ENCODE assay signal across 8 cellular contexts in genomic region chr1:12617511-12617900, GRCh38. TPM values are rescaled to one million over a fixed set of nuclear protein-coding genes. Genes with fewer than 3 reads are reported as not detected.
A peak's percentile ranks its signal among the peaks of the same experiment; 100 is the strongest.
DNase-seq lines count a peak whose midpoint lies in the region; ATAC-seq, FAIRE-seq and TF ChIP-seq lines count a peak whose summit lies in the region.

No MANE protein-coding gene starts in this region.

- peak overlapping the region; percentile 94 for H3K27ac ChIP-seq in RWPE2 (ENCODE audit: poor library complexity, severe bottlenecking)
- peak overlapping the region; percentile 87 for H3K27ac ChIP-seq in muscle layer of duodenum (ENCODE audit: low read length)

- H3K4me1 ChIP-seq in Caco-2 (peaks cover 20% of the 10 kb centered on the region), RWPE2 (ENCODE audit: insufficient read depth, poor library complexity, severe bottlenecking) (peaks cover 13% of the 10 kb centered on the region), muscle layer of duodenum (ENCODE audit: control insufficient read depth in 1 of 2, insufficient read depth in 2 of 2, low read length in 2 of 2) (peaks cover 24 to 66% of the 10 kb centered on the region in 2 donors)

- intact Hi-C loops in Caco-2 (cut with micrococcal nuclease; ENCODE audit: unreplicated experiment): loop anchor here (5.0 kb wide), 3 partner anchors 90 to 155 kb away; no protein-coding TSS in a partner anchor

- no peaks in the 10 kb centered on the region for H3K9me3 Mint-ChIP-seq in Caco-2 (ENCODE audit: unreplicated experiment)

- H3K4me3 Mint-ChIP-seq in Caco-2 (ENCODE audit: unreplicated experiment): peak overlapping the region; percentile 93

- BruUV-seq in Caco-2 (replicated peaks; lab: Mats Ljungman, UMichigan): no TSS peak

- H3K36me3 ChIP-seq in Caco-2 (ENCODE audit: control insufficient read depth, insufficient read depth, low read length): peaks cover 4% of the 10 kb centered on the region
- H3K36me3 ChIP-seq in RWPE2 (ENCODE audit: low read depth): no peaks in the 10 kb centered on the region
- peaks cover 0 to under 1% of the 10 kb centered on the region in 2 donors for H3K36me3 ChIP-seq in muscle layer of duodenum (ENCODE audit: control insufficient read depth in 1 of 2, insufficient read depth in 2 of 2, low read length in 2 of 2)

- CTCF ChIA-PET in Caco-2 (lab: Charles Lee): interaction anchor here (0.7 kb wide), 1 partner anchor 342 kb away, joined by 3 read pairs; no protein-coding TSS in a partner anchor

- no peak for TF ChIP-seq CTCF in Caco-2 (IDR thresholded peaks at IDR 0.05; ENCODE audit: insufficient read depth in 1 of 2, low read depth in 1 of 2, low read length in 1 of 2, severe bottlenecking in 1 of 2, unreplicated experiment in 1 of 2)
- TF ChIP-seq CTCF in RWPE2 (IDR thresholded peaks at IDR 0.05; ENCODE audit: poor library complexity, severe bottlenecking): no peak

- DNase-seq in Caco-2: peak in 1 of 2 experiments; percentile 48
- no peak for DNase-seq in RWPE2 (ENCODE audit: low spot score)
- peak; percentile 60 for DNase-seq in central memory CD4-positive, alpha-beta T cell
- no peak for DNase-seq in OCI-M2 (lab: John Stamatoyannopoulos, UW; ENCODE audit: unreplicated experiment)
- no peak for DNase-seq in SW 1271 (lab: John Stamatoyannopoulos, UW)
- no peak for DNase-seq in AG08396 (ENCODE audit: low spot score)
- DNase-seq in H54 (ENCODE audit: insufficient read length, low spot score): no peak

- H3K27me3 Mint-ChIP-seq in Caco-2 (ENCODE audit: insufficient read depth, unreplicated experiment): no peaks in the 10 kb centered on the region

- ATAC-seq in RWPE2 (ENCODE audit: low read depth): no peak

- no peaks in the 10 kb centered on the region for H3K27me3 ChIP-seq in Caco-2 (replicated peaks; ENCODE audit: control insufficient read depth, insufficient read depth, low read length)
- H3K27me3 ChIP-seq in RWPE2 (ENCODE audit: insufficient read depth, poor library complexity, severe bottlenecking): no peaks in the 10 kb centered on the region
- no peaks in the 10 kb centered on the region for H3K27me3 ChIP-seq in muscle layer of duodenum (ENCODE audit: low read depth, low read length)

- H3K9me3 ChIP-seq in Caco-2 (no peaks in the 10 kb centered on the region), RWPE2 (ENCODE audit: severe bottlenecking) (no peaks in the 10 kb centered on the region), muscle layer of duodenum (ENCODE audit: control insufficient read depth in 1 of 2, low read length in 2 of 2) (no peaks in the 10 kb centered on the region)

- H3K4me3 ChIP-seq in Caco-2 (ENCODE audit: low read depth, low read length) (peak overlapping the region; percentile 89), RWPE2 (ENCODE audit: severe bottlenecking) (peak overlapping the region; percentile 53), muscle layer of duodenum (ENCODE audit: low read depth in 1 of 2, low read length in 2 of 2) (peak overlapping the region; percentile 81 to 82)

- FAIRE-seq in H54 (lab: Jason Lieb, UNC): no peak

- H3K27ac Mint-ChIP-seq in Caco-2 (ENCODE audit: unreplicated experiment): peak overlapping the region; percentile 96

- peaks cover 52% of the 10 kb centered on the region for H3K36me3 Mint-ChIP-seq in Caco-2 (ENCODE audit: insufficient read depth, unreplicated experiment)

- POLR2A ChIA-PET in Caco-2 (lab: Charles Lee): interaction anchor here (0.5 to 0.9 kb wide), 7 partner anchors 84 to 1265 kb away, joined by 3 to 8 read pairs (median 3); partner anchors contain the start of gene MIIP

- no peak for TF ChIP-seq POLR2A in H54 (IDR thresholded peaks at IDR 0.05; ENCODE audit: low read depth, low read length)

- H3K4me1 Mint-ChIP-seq in Caco-2 (ENCODE audit: low read depth, unreplicated experiment): peaks cover 9% of the 10 kb centered on the region

RNA-seq across cellular contexts. Expression of gene DHRS3, which starts 0.5 kb away (rescaled TPM):
- 59.4 and 64.6 TPM in 2 replicates for total RNA-seq in Caco-2 (2022)

RNA-seq across cellular contexts. Expression of gene AADACL4, which starts 26.4 kb away (rescaled TPM):
- not detected in 2 replicates for total RNA-seq in Caco-2 (2022)
